In the genomic region with DNA sequence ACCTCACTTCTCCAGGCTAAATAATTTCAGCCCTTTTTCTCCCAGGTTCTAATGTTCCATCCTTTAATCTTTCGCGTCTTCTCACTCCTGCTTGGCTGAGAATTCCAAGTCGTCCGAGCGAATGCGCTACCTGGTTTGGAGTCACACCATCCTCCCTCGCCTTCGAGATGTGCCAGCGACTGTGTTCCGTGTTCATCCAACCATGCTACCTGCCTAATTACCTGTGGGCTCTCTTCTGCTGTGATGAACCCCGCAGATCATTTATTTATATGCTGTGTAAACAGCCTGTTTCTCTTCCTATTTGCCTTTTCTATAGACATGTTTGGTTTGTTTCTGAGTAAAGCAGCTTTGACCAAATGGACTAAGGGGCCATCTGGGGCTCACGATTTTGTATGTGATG, we compare ENCODE assay signal across 15 cellular contexts.
DNase-seq lines count a peak whose midpoint lies in the region; ATAC-seq and TF ChIP-seq lines count a peak whose summit lies in the region.
"Had no signal": no experiment of that assay in that cellular context is flagged by ENCODE, and none has a peak within 500 bp of the region (broad histone marks: within the 10 kb centered on the region; RNA-seq: fewer than 3 reads in every experiment).

No MANE protein-coding gene starts in this region.

- H3K9me3 ChIP-seq in right lobe of liver, result no peaks in the 10 kb centered on the region
- H3K9me3 ChIP-seq: gastrocnemius medialis, MG63, thyroid gland had no signal

- ATAC-seq in GM18909 (IDR thresholded peaks at IDR 0.05; ENCODE audit: poor library complexity, unreplicated experiment) (peak; percentile 24), activated B cell treated with CpG ODN at 0.5 μM for 24 hours (ENCODE audit: low read depth) (no peak), HG03045 (IDR thresholded peaks at IDR 0.05; ENCODE audit: unreplicated experiment) (no peak), right lobe of liver (no peak)
- ATAC-seq: gastrocnemius medialis had no signal

- WGBS in right lobe of liver (ENCODE audit: insufficient coverage, low coverage, low lambda C conversion rate, missing lambda C conversion rate), result 93% methylated on average over 7 of the region's 12 CpGs

- CTCF ChIA-PET in activated B cell treated with CpG ODN at 0.5 μM for 24 hours (lab: Charles Lee), result interaction anchor here (0.7 kb wide), 1 partner anchor 257 kb away, joined by 3 read pairs; no protein-coding TSS in a partner anchor
- CTCF ChIA-PET in activated naive CD4-positive, alpha-beta T cell treated with anti-CD3 and anti-CD28 coated beads for 36 hours (lab: Charles Lee), result no interaction called here

- intact Hi-C loops in activated B cell treated with CpG ODN at 0.5 μM for 24 hours (cut with micrococcal nuclease) (loop anchor here (10.0 kb wide), 1 partner anchor 252 kb away; no protein-coding TSS in a partner anchor), right lobe of liver (cut with DNase I) (no loop called here)
- intact Hi-C loops in activated naive CD4-positive, alpha-beta T cell treated with anti-CD3 and anti-CD28 coated beads for 36 hours (cut with micrococcal nuclease), result no loop called here

- H3K36me3 Mint-ChIP-seq in activated B cell treated with CpG ODN at 0.5 μM for 24 hours (ENCODE audit: low read depth), result peaks cover 48% of the 10 kb centered on the region
- peaks cover 27% of the 10 kb centered on the region for H3K36me3 Mint-ChIP-seq in activated naive CD4-positive, alpha-beta T cell treated with anti-CD3 and anti-CD28 coated beads for 36 hours (ENCODE audit: low read depth)

- H3K27me3 Mint-ChIP-seq in activated B cell treated with CpG ODN at 0.5 μM for 24 hours, result no peaks in the 10 kb centered on the region
- H3K27me3 Mint-ChIP-seq in activated naive CD4-positive, alpha-beta T cell treated with anti-CD3 and anti-CD28 coated beads for 36 hours (ENCODE audit: low read depth), result no peaks in the 10 kb centered on the region

- peak overlapping the region; percentile 24 for H3K4me3 Mint-ChIP-seq in activated B cell treated with CpG ODN at 0.5 μM for 24 hours
- no peak overlapping the region for H3K4me3 Mint-ChIP-seq in activated naive CD4-positive, alpha-beta T cell treated with anti-CD3 and anti-CD28 coated beads for 36 hours

- peak overlapping the region; percentile 78 for H3K27ac Mint-ChIP-seq in activated B cell treated with CpG ODN at 0.5 μM for 24 hours
- no peak overlapping the region for H3K27ac Mint-ChIP-seq in activated naive CD4-positive, alpha-beta T cell treated with anti-CD3 and anti-CD28 coated beads for 36 hours

- TF ChIP-seq CTCF in 22Rv1 (IDR thresholded peaks at IDR 0.05) (no peak), activated B cell treated with CpG ODN at 0.5 μM for 24 hours (IDR thresholded peaks at IDR 0.05) (no peak), right lobe of liver (IDR thresholded peaks at IDR 0.05) (no peak)

- H3K27me3 ChIP-seq in right lobe of liver, result no peaks in the 10 kb centered on the region
- H3K27me3 ChIP-seq: brain microvascular endothelial cell, gastrocnemius medialis, MG63, thyroid gland had no signal

- H3K4me1 ChIP-seq in right lobe of liver, result no peaks in the 10 kb centered on the region
- H3K4me1 ChIP-seq: gastrocnemius medialis, thyroid gland had no signal

- peaks cover 3% of the 10 kb centered on the region for H3K9me3 Mint-ChIP-seq in activated B cell treated with CpG ODN at 0.5 μM for 24 hours
- no peaks in the 10 kb centered on the region for H3K9me3 Mint-ChIP-seq in activated naive CD4-positive, alpha-beta T cell treated with anti-CD3 and anti-CD28 coated beads for 36 hours

- peaks cover 37% of the 10 kb centered on the region for H3K4me1 Mint-ChIP-seq in activated B cell treated with CpG ODN at 0.5 μM for 24 hours
- no peaks in the 10 kb centered on the region for H3K4me1 Mint-ChIP-seq in activated naive CD4-positive, alpha-beta T cell treated with anti-CD3 and anti-CD28 coated beads for 36 hours (ENCODE audit: low read depth)

- no peak overlapping the region for H3K4me3 ChIP-seq in right lobe of liver
- H3K4me3 ChIP-seq: gastrocnemius medialis, MG63, thyroid gland had no signal

- TF ChIP-seq POLR2A in right lobe of liver (IDR thresholded peaks at IDR 0.05), result no peak

- peaks cover 0 to 15% (median 1%) of the 10 kb centered on the region in 4 donors for H3K36me3 ChIP-seq in right lobe of liver
- H3K36me3 ChIP-seq: MG63 had no signal

- POLR2A ChIA-PET in activated B cell treated with CpG ODN at 0.5 μM for 24 hours (lab: Charles Lee), result no interaction called here

- H3K27ac ChIP-seq in 22Rv1 (peak overlapping the region; percentile 78; the same call in 1 of the 2 replicates), right lobe of liver (no peak overlapping the region)
- H3K27ac ChIP-seq: gastrocnemius medialis, thyroid gland had no signal

- DNase-seq in NCI-H146 treated with DMSO at 0.1 percent for 48 hours (lab: John Stamatoyannopoulos, UW; ENCODE audit: unreplicated experiment), result peak; percentile 83
- DNase-seq in activated B cell treated with CpG ODN at 0.5 μM for 24 hours, result no peak
- no peak for DNase-seq in activated naive CD4-positive, alpha-beta T cell treated with anti-CD3 and anti-CD28 coated beads for 36 hours
- DNase-seq in activated T-cell treated with anti-CD3 and anti-CD28 coated beads, Interleukin-2, amount 50 U/mL, for 48 hours, result no peak
- no peak for DNase-seq in right lobe of liver
- DNase-seq: activated effector memory CD4-positive, alpha-beta T cell treated with Interleukin-2 at 50 U/mL for 16 hours; DMS 273 treated with DMSO at 0.1 percent for 48 hours; gastrocnemius medialis; MG63; SIG-M5; thyroid gland had no signal
